In the genomic region with DNA sequence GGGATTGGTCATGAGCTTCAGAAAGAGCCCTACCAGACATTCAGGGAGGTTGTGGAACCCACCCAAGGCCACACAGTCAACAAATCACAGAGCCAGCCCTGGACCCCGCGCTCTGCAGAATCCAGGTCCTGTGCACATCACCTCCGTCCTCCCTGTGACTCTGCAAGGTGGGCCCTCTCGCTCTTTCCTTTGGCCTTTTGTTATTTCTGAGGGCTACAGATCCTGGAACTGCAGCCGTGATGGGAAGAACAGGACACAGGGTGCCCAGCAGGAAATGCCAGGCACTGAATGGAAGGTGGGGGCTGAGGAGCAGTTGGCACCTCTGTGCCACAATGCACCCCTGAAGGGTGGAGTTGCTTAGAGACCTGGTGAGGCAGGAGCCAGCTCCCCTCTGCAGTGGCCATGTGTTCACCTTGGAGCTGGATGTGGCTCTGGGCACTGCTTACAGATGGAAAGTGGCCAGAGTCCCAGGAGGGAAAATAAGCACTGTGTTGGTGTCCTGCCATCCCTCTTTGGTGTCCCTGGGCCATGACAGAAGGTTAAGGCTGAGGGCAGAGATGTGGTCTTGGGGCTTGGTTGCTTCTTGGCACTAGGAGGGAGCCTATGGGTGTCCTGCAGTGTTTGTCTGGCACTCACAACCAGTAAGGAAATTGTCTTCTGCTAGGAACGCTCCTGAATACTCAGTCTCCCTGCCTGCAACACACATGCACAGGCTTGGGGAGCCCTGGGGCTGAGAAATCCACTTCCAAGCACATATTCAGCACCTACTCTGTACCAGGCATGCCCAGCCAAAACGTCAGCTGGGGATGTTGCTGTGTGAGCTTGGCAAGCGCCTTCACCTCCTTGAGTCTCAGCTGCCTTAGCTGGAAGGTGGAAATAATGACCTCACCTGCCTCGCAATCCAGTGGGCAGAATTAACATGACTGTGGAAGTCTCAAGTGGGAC, we compare ENCODE assay signal across 20 cellular contexts.
DNase-seq lines count a peak whose midpoint lies in the region; ATAC-seq, FAIRE-seq and TF ChIP-seq lines count a peak whose summit lies in the region.
"Had no signal": no experiment of that assay in that cellular context is flagged by ENCODE, and none has a peak within 500 bp of the region (broad histone marks: within the 10 kb centered on the region; RNA-seq: fewer than 3 reads in every experiment).

No MANE protein-coding gene starts in this region.

- POLR2A ChIA-PET in H1 (lab: Charles Lee; ENCODE audit: partially characterized antibody) (interaction anchor here (0.6 to 1.4 kb wide), 3 partner anchors 14 to 302 kb away, joined by 3 to 4 read pairs (median 3); partner anchors contain the start of gene SLC6A6), PC-3 (lab: Charles Lee; ENCODE audit: unreplicated experiment) (no interaction called here)

- H3K23ac ChIP-seq in H1 (ENCODE audit: insufficient read length): no peak overlapping the region

- no peaks in the 10 kb centered on the region for H3K79me2 ChIP-seq in H1 (ENCODE audit: control insufficient read depth in 1 of 2, insufficient read depth in 2 of 2, low read length in 2 of 2)
- H3K79me2 ChIP-seq in PC-3 (ENCODE audit: low read length): no peaks in the 10 kb centered on the region

- H3K36me3 ChIP-seq in H1 (ENCODE audit: control insufficient read depth in 2 of 4, insufficient read depth in 4 of 4, low read length in 3 of 4) (no peaks in the 10 kb centered on the region), PC-3 (ENCODE audit: low read depth, low read length) (no peaks in the 10 kb centered on the region)
- H3K36me3 ChIP-seq: colonic mucosa, sigmoid colon, thoracic aorta had no signal

- H3K9ac ChIP-seq in H1 (replicated peaks in 1 of 4; ENCODE audit: extremely low read depth in 1 of 4, low read depth in 3 of 4, low read length in 3 of 4) (no peak overlapping the region), PC-3 (ENCODE audit: low read length) (no peak overlapping the region)

- H3K79me1 ChIP-seq in H1 (ENCODE audit: low read depth, low read length): no peaks in the 10 kb centered on the region

- CTCF ChIA-PET in H1 (lab: Charles Lee; ENCODE audit: partially characterized antibody) (interaction anchor here (1.0 to 1.8 kb wide), 6 partner anchors 15 to 43 kb away, joined by 3 to 7 read pairs (median 4); no protein-coding TSS in a partner anchor), PC-3 (lab: Charles Lee) (no interaction called here)

- H2AK5ac ChIP-seq in H1 (ENCODE audit: low read depth, low read length): no peak overlapping the region

- peaks cover 0 to 2% (median 0%) of the 10 kb centered on the region in 4 experiments; a peak in 1 of 7 replicates for H3K27me3 ChIP-seq in H1 (replicated peaks in 1 of 4; ENCODE audit: control insufficient read depth in 3 of 4, extremely low read depth in 1 of 4, insufficient read depth in 3 of 4, low read length in 3 of 4)
- peaks cover 55% of the 10 kb centered on the region for H3K27me3 ChIP-seq in PC-3 (ENCODE audit: low read length)
- H3K27me3 ChIP-seq: colonic mucosa, sigmoid colon had no signal

- no peak overlapping the region for H2BK5ac ChIP-seq in H1 (ENCODE audit: low read depth, low read length)

- H3K56ac ChIP-seq in H1 (replicated peaks; ENCODE audit: insufficient read length, low read depth, low read length): no peak overlapping the region

- H3K4me3 ChIP-seq in H1 (ENCODE audit: extremely low read depth in 1 of 4, insufficient read depth in 2 of 4, low read depth in 3 of 4, low read length in 4 of 4) (no peak overlapping the region), PC-3 (ENCODE audit: low read length) (no peak overlapping the region)
- H3K4me3 ChIP-seq: colonic mucosa, K562, sigmoid colon, thoracic aorta had no signal

- H4K5ac ChIP-seq in H1 (ENCODE audit: insufficient read length, low read depth, low read length): no peak overlapping the region

- intact Hi-C loops in PC-3 (cut with micrococcal nuclease): no loop called here

- TF ChIP-seq CTCF in C4-2B (conservative IDR thresholded peaks at IDR 0.05): no peak
- no peak for TF ChIP-seq CTCF in H1 (IDR thresholded peaks at IDR 0.05; ENCODE audit: control extremely low read depth in 1 of 3, insufficient read depth in 1 of 3, low read depth in 1 of 3, low read length in 3 of 3)
- TF ChIP-seq CTCF in omental fat pad (IDR thresholded peaks at IDR 0.05): no peak
- TF ChIP-seq CTCF in PC-3 (conservative IDR thresholded peaks at IDR 0.05; ENCODE audit: low read depth, low read length): no peak

- H3K9me3 ChIP-seq in H1 (ENCODE audit: insufficient read depth in 2 of 2, low read depth in 1 of 2, low read length in 1 of 2) (no peaks in the 10 kb centered on the region), PC-3 (ENCODE audit: low read length) (no peaks in the 10 kb centered on the region)
- H3K9me3 ChIP-seq: colonic mucosa, sigmoid colon, thoracic aorta had no signal

- H3K4me2 ChIP-seq in H1 (ENCODE audit: insufficient read depth in 1 of 2, low read depth in 2 of 2, low read length in 2 of 2): no peak overlapping the region
- H3K4me2 ChIP-seq in PC-3 (ENCODE audit: low read length): no peak overlapping the region

- H3K4me1 ChIP-seq in H1 (replicated peaks in 1 of 4; ENCODE audit: control insufficient read depth in 3 of 4, insufficient read depth in 4 of 4, low read length in 3 of 4) (peaks cover 0 to 3% (median 0%) of the 10 kb centered on the region in 4 experiments; a peak in 1 of 7 replicates), PC-3 (ENCODE audit: insufficient read depth, low read length) (no peaks in the 10 kb centered on the region)
- H3K4me1 ChIP-seq: colonic mucosa had no signal

- DNase-seq in NCI-H2029 (lab: John Stamatoyannopoulos, UW) (peak; percentile 83), H1 (ENCODE audit: low read depth in 1 of 2, low spot score in 2 of 2) (no peak), omental fat pad (ENCODE audit: low spot score) (no peak), NCI-H774 (lab: John Stamatoyannopoulos, UW) (no peak), PC-3 (no peak)
- DNase-seq: activated CD4-positive, alpha-beta T cell treated with anti-CD3 and anti-CD28 coated beads for 48 hours; activated naive CD8-positive, alpha-beta T cell treated with anti-CD3 and anti-CD28 coated beads for 36 hours; CD4-positive, alpha-beta T cell; colonic mucosa; DMS53; H7; NCI-H2107; SIG-M5; sigmoid colon; T-helper 1 cell had no signal

- H3K23me2 ChIP-seq in H1 (ENCODE audit: low read depth, low read length): no peaks in the 10 kb centered on the region; the same call in 1 of the 2 replicates

- FAIRE-seq in H1 (lab: Jason Lieb, UNC): no peak
- FAIRE-seq: endometrium, K562 had no signal

- ATAC-seq in omental fat pad (ENCODE audit: low FRiP score): peak; percentile 27
- ATAC-seq in PC-3: no peak
- no peak for ATAC-seq in HG03571 (IDR thresholded peaks at IDR 0.05; ENCODE audit: unreplicated experiment)
- ATAC-seq: K562 had no signal

- peak overlapping the region; percentile 20 for H4K8ac ChIP-seq in H1 (ENCODE audit: extremely low read depth, insufficient read depth, low read length)

- H2BK20ac ChIP-seq in H1 (ENCODE audit: low read length): 0 out of 2 replicates have a peak overlapping the region, but pooled peaks have one; percentile 53

- H3K18ac ChIP-seq in H1 (ENCODE audit: extremely low read depth, low read length): no peak overlapping the region

- 0 out of 2 replicates have a peak overlapping the region, but pooled peaks have one; percentile 40 for H2AFZ ChIP-seq in H1 (ENCODE audit: low read length)
- H2AFZ ChIP-seq in PC-3 (ENCODE audit: low read length): no peak overlapping the region

- H2BK120ac ChIP-seq in H1 (replicated peaks; ENCODE audit: low read depth, low read length): no peak overlapping the region

- no peaks in the 10 kb centered on the region for H3F3A ChIP-seq in PC-3 (ENCODE audit: low read length, unreplicated experiment)

- H2BK12ac ChIP-seq in H1 (ENCODE audit: low read depth, low read length): peak overlapping the region; percentile 45; the same call in 1 of the 2 replicates

- no peak overlapping the region for H3K4ac ChIP-seq in H1 (replicated peaks; ENCODE audit: insufficient read length, low read depth, low read length)

- no peak for TF ChIP-seq RAD21 in H1 (IDR thresholded peaks at IDR 0.05 in 1 of 2, conservative IDR thresholded peaks at IDR 0.05 in 1 of 2; ENCODE audit: low read depth in 2 of 2, low read length in 2 of 2)

- no peak overlapping the region for H3K14ac ChIP-seq in H1 (ENCODE audit: insufficient read length)

- H4K20me1 ChIP-seq in H1 (replicated peaks in 1 of 2; ENCODE audit: control insufficient read depth in 1 of 2, insufficient read depth in 2 of 2, low read length in 2 of 2) (no peaks in the 10 kb centered on the region), PC-3 (ENCODE audit: low read length) (no peaks in the 10 kb centered on the region)

- no peak for TF ChIP-seq POLR2A in H1 (IDR thresholded peaks at IDR 0.05; ENCODE audit: control extremely low read depth in 1 of 2, low read depth in 2 of 2, low read length in 2 of 2)

- H4K91ac ChIP-seq in H1 (replicated peaks; ENCODE audit: insufficient read length, low read length): peak overlapping the region; percentile 20

- H2BK15ac ChIP-seq in H1 (ENCODE audit: low read length): no peak overlapping the region

- no TSS peak for BruUV-seq in PC-3 (replicated peaks; lab: Mats Ljungman, UMichigan)

- 76% methylated on average over 9 of the region's 9 CpGs; no CpG with 5 or more reads in 1 of the 2 experiments for WGBS in H1 (ENCODE audit: extremely low coverage in 1 of 2, insufficient coverage in 1 of 2, insufficient read length in 1 of 2, insufficient replicate concordance in 2 of 2, low coverage in 1 of 2, low lambda C conversion rate in 2 of 2, missing lambda C conversion rate in 1 of 2), 2 experiments

- H3K27ac ChIP-seq in C4-2B: peak overlapping the region; percentile 69
- no peak overlapping the region for H3K27ac ChIP-seq in H1 (ENCODE audit: low read depth, low read length)
- no peak overlapping the region for H3K27ac ChIP-seq in PC-3 (ENCODE audit: low read length)
- H3K27ac ChIP-seq: colonic mucosa, thoracic aorta had no signal

- no peak for TF ChIP-seq EP300 in H1 (IDR thresholded peaks at IDR 0.05; ENCODE audit: borderline replicate concordance in 1 of 2, low read depth in 2 of 2, low read length in 2 of 2)

- H3K9me2 ChIP-seq in PC-3 (replicated peaks; ENCODE audit: low read length): no peaks in the 10 kb centered on the region

TF ChIP-seq in H1, 55 proteins besides CTCF, POLR2A, EP300 and RAD21:
- TF ChIP-seq CREB1 (IDR thresholded peaks at IDR 0.05) (no peak), JUN (IDR thresholded peaks at IDR 0.05; ENCODE audit: low read depth, low read length) (0 out of 2 replicates have a peak, but pooled peaks have one; percentile 24), EGR1 (IDR thresholded peaks at IDR 0.05; ENCODE audit: borderline replicate concordance, low read depth, low read length) (no peak)
